29 cellular contexts compared by ENCODE assay signal in genomic region chr2:59826177-59826576, GRCh38.
"Had no signal": no experiment of that assay in that cellular context is flagged by ENCODE, and none has a peak within 500 bp of the region (broad histone marks: within the 10 kb centered on the region; RNA-seq: fewer than 3 reads in every experiment).

No MANE protein-coding gene starts in this region.

- H3K27ac ChIP-seq: brain microvascular endothelial cell, coronary artery, esophagus muscularis mucosa, foreskin keratinocyte, gastrocnemius medialis, heart right ventricle had no signal

- DNase-seq: activated CD4-positive, alpha-beta memory T cell treated with anti-CD3 and anti-CD28 coated beads for 36 hours; activated CD4-positive, alpha-beta T cell treated with anti-CD3 and anti-CD28 coated beads for 36 hours; activated CD4-positive, alpha-beta T cell treated with anti-CD3 and anti-CD28 coated beads, Interleukin-2, amount 10 ng/mL, durations not matched to agents 24 days and 14 days; activated CD4-positive, CD25-positive, alpha-beta regulatory T cell; activated CD4-positive, CD25-positive, alpha-beta regulatory T cell treated with anti-CD3 and anti-CD28 coated beads, Interleukin-2, amount 50 U/mL, for 72 hours; activated CD8-positive, alpha-beta memory T cell treated with anti-CD3 and anti-CD28 coated beads, Interleukin-2, amount 50 U/mL, for 48 hours; activated gamma-delta T cell; activated naive CD4-positive, alpha-beta T cell treated with anti-CD3 and anti-CD28 coated beads, Interleukin-2, amount 50 U/mL, for 16 hours; activated naive CD4-positive, alpha-beta T cell treated with Interleukin-2 at 50 U/mL for 16 hours; activated T-cell treated with anti-CD3 and anti-CD28 coated beads for 4 hours; activated T-cell treated with anti-CD3 and anti-CD28 coated beads, Interleukin-2, amount 50 U/mL, for 24 hours; activated T-cell treated with anti-CD3 and anti-CD28 coated beads, Interleukin-2, amount 50 U/mL, for 72 hours; amniotic stem cell; anterior cingulate cortex; brain microvascular endothelial cell; dermis blood vessel endothelial cell; effector CD4-positive, alpha-beta T cell; effector memory CD8-positive, alpha-beta T cell; erythroblast; foreskin keratinocyte; gastrocnemius medialis; heart right ventricle; T-helper 2 cell had no signal

- ATAC-seq: activated CD4-positive, alpha-beta T cell treated with anti-CD3 and anti-CD28 coated beads for 36 hours; activated T-cell treated with anti-CD3 and anti-CD28 coated beads, Interleukin-2, amount 50 U/mL, for 72 hours; effector memory CD8-positive, alpha-beta T cell; foreskin keratinocyte; gastrocnemius medialis; heart right ventricle had no signal

- H3K9me3 Mint-ChIP-seq: activated CD4-positive, alpha-beta memory T cell treated with anti-CD3 and anti-CD28 coated beads for 36 hours; activated T-cell treated with anti-CD3 and anti-CD28 coated beads, Interleukin-2, amount 50 U/mL, for 24 hours; activated T-cell treated with anti-CD3 and anti-CD28 coated beads, Interleukin-2, amount 50 U/mL, for 72 hours; central memory CD8-positive, alpha-beta T cell had no signal

- H3K9me3 ChIP-seq: esophagus muscularis mucosa, gastrocnemius medialis, heart right ventricle had no signal

- H3K4me1 Mint-ChIP-seq: activated CD4-positive, alpha-beta T cell treated with anti-CD3 and anti-CD28 coated beads for 36 hours; activated CD4-positive, alpha-beta T cell treated with anti-CD3 and anti-CD28 coated beads, Interleukin-2, amount 10 ng/mL, durations not matched to agents 24 days and 14 days; central memory CD8-positive, alpha-beta T cell had no signal

- H3K27me3 Mint-ChIP-seq: activated CD4-positive, alpha-beta memory T cell treated with anti-CD3 and anti-CD28 coated beads for 36 hours; activated CD4-positive, alpha-beta T cell treated with anti-CD3 and anti-CD28 coated beads for 36 hours; activated CD4-positive, alpha-beta T cell treated with anti-CD3 and anti-CD28 coated beads, Interleukin-2, amount 10 ng/mL, durations not matched to agents 24 days and 14 days; activated naive CD8-positive, alpha-beta T cell; activated T-cell treated with anti-CD3 and anti-CD28 coated beads, Interleukin-2, amount 50 U/mL, for 24 hours; central memory CD8-positive, alpha-beta T cell; effector memory CD8-positive, alpha-beta T cell had no signal

- H3K36me3 Mint-ChIP-seq: activated CD4-positive, alpha-beta memory T cell treated with anti-CD3 and anti-CD28 coated beads for 36 hours; activated naive CD8-positive, alpha-beta T cell had no signal

- H3K4me1 ChIP-seq: esophagus muscularis mucosa, foreskin keratinocyte, gastrocnemius medialis, heart right ventricle had no signal

- H3K36me3 ChIP-seq: brain microvascular endothelial cell, esophagus muscularis mucosa, gastrocnemius medialis, heart right ventricle had no signal

- H3K4me3 ChIP-seq: coronary artery, esophagus muscularis mucosa, gastrocnemius medialis, heart right ventricle had no signal

- H3K4me3 Mint-ChIP-seq: activated CD4-positive, alpha-beta memory T cell treated with anti-CD3 and anti-CD28 coated beads for 36 hours; activated CD4-positive, alpha-beta T cell treated with anti-CD3 and anti-CD28 coated beads for 36 hours; activated CD4-positive, alpha-beta T cell treated with anti-CD3 and anti-CD28 coated beads, Interleukin-2, amount 10 ng/mL, durations not matched to agents 24 days and 14 days; activated naive CD8-positive, alpha-beta T cell; activated T-cell treated with anti-CD3 and anti-CD28 coated beads, Interleukin-2, amount 50 U/mL, for 24 hours; activated T-cell treated with anti-CD3 and anti-CD28 coated beads, Interleukin-2, amount 50 U/mL, for 72 hours; central memory CD8-positive, alpha-beta T cell; effector memory CD8-positive, alpha-beta T cell had no signal

- H3K27me3 ChIP-seq: brain microvascular endothelial cell, esophagus muscularis mucosa, foreskin keratinocyte, gastrocnemius medialis had no signal

- H3K27ac Mint-ChIP-seq: activated CD4-positive, alpha-beta memory T cell treated with anti-CD3 and anti-CD28 coated beads for 36 hours; activated CD4-positive, alpha-beta T cell treated with anti-CD3 and anti-CD28 coated beads for 36 hours; activated CD4-positive, alpha-beta T cell treated with anti-CD3 and anti-CD28 coated beads, Interleukin-2, amount 10 ng/mL, durations not matched to agents 24 days and 14 days; activated naive CD8-positive, alpha-beta T cell; activated T-cell treated with anti-CD3 and anti-CD28 coated beads, Interleukin-2, amount 50 U/mL, for 24 hours; activated T-cell treated with anti-CD3 and anti-CD28 coated beads, Interleukin-2, amount 50 U/mL, for 72 hours; effector memory CD8-positive, alpha-beta T cell had no signal

- FAIRE-seq: astrocyte, bronchial epithelial cell had no signal
